In genomic region chr17:74864866-74865395, GRCh38 we compare ENCODE assay signal across 8 cellular contexts. TPM values are rescaled to one million over a fixed set of nuclear protein-coding genes. Genes with fewer than 3 reads are reported as not detected.
DNase-seq lines count a peak whose midpoint lies in the region; ATAC-seq, FAIRE-seq and TF ChIP-seq lines count a peak whose summit lies in the region.

No MANE protein-coding gene starts in this region.

- H3K27ac Mint-ChIP-seq in WTC11, result peak overlapping the region; percentile 16

- FAIRE-seq in bronchial epithelial cell (lab: Jason Lieb, UNC), result no peak

- CTCF ChIA-PET in WTC11 (lab: Charles Lee), result interaction anchor here (0.5 to 14.0 kb wide), 27 partner anchors 8 to 249 kb away, joined by 3 to 347 read pairs (median 4); partner anchors contain the start of genes OTOP2 and RAB37

- peaks cover 16% of the 10 kb centered on the region for H3K27me3 ChIP-seq in bronchial epithelial cell (ENCODE audit: control insufficient read depth, insufficient read depth, low read length)
- H3K27me3 ChIP-seq in kidney epithelial cell (ENCODE audit: control insufficient read depth, insufficient read depth, low read length), result peaks cover 30% of the 10 kb centered on the region

- H3K27me3 Mint-ChIP-seq in WTC11 (ENCODE audit: low read depth), result peaks cover 27% of the 10 kb centered on the region

- POLR2A ChIA-PET in WTC11 (lab: Charles Lee), result no interaction called here

- H3K4me3 Mint-ChIP-seq in WTC11, result no peak overlapping the region

- peaks cover 14% of the 10 kb centered on the region for H3K4me1 Mint-ChIP-seq in WTC11

- H3K4me3 ChIP-seq in bronchial epithelial cell (ENCODE audit: low read depth, low read length) (no peak overlapping the region), kidney epithelial cell (ENCODE audit: low read depth, low read length) (no peak overlapping the region)

- H3K36me3 ChIP-seq in bronchial epithelial cell (ENCODE audit: control insufficient read depth, insufficient read depth, low read length) (peaks cover 6% of the 10 kb centered on the region), kidney epithelial cell (ENCODE audit: control insufficient read depth, insufficient read depth, low read length) (no peaks in the 10 kb centered on the region)

- TF ChIP-seq CTCF in WTC11 (IDR thresholded peaks at IDR 0.05) (peak; percentile 97), bronchial epithelial cell (IDR thresholded peaks at IDR 0.05; ENCODE audit: insufficient read depth, low read length, severe bottlenecking) (peak; percentile 93), kidney epithelial cell (IDR thresholded peaks at IDR 0.05; ENCODE audit: insufficient read depth, low read length, poor library complexity, severe bottlenecking) (peak; percentile 95)

- DNase-seq in NCI-H187 (lab: John Stamatoyannopoulos, UW), result peak; percentile 22 to 43
- no peak for DNase-seq in NCI-H187 treated with DMSO at 0.1 percent for 48 hours (lab: John Stamatoyannopoulos, UW)
- peak; percentile 81 for DNase-seq in NAMALWA (ENCODE audit: low spot score)
- peak; percentile 87 for DNase-seq in WTC11 (ENCODE audit: low spot score)
- peak; percentile 31 for DNase-seq in bronchial epithelial cell (ENCODE audit: low read depth)
- DNase-seq in kidney epithelial cell (ENCODE audit: low read depth), result no peak
- peak; percentile 69 to 73 for DNase-seq in stimulated activated CD4-positive, alpha-beta T cell treated with anti-CD3 and anti-CD28 coated beads, Interleukin-2, amount 100 ng/mL, for 48 hours

- H3K36me3 Mint-ChIP-seq in WTC11, result peaks cover 16% of the 10 kb centered on the region; the same call in 1 of the 2 replicates

- peak; percentile 63 for ATAC-seq in WTC11
- ATAC-seq in GM18511 (IDR thresholded peaks at IDR 0.05; ENCODE audit: unreplicated experiment), result no peak

- H3K9me3 Mint-ChIP-seq in WTC11, result no peaks in the 10 kb centered on the region

TF ChIP-seq in WTC11, 78 proteins besides CTCF, POLR2A, EP300 and RAD21:
- TF ChIP-seq NR1H2 (CRISPR knock-in tag; IDR thresholded peaks at IDR 0.05) (no peak), ZNF138 (CRISPR knock-in tag; conservative IDR thresholded peaks at IDR 0.05) (no peak), ATF1 (CRISPR knock-in tag; IDR thresholded peaks at IDR 0.05) (no peak), SMAD3 (CRISPR knock-in tag; IDR thresholded peaks at IDR 0.05; ENCODE audit: borderline replicate concordance) (no peak), RELA (CRISPR knock-in tag; IDR thresholded peaks at IDR 0.05; ENCODE audit: borderline replicate concordance) (no peak), NFYB (CRISPR knock-in tag; conservative IDR thresholded peaks at IDR 0.05; ENCODE audit: low read depth) (no peak), IRF2 (CRISPR knock-in tag; IDR thresholded peaks at IDR 0.05; ENCODE audit: borderline replicate concordance, low read depth) (no peak), ATF6 (CRISPR knock-in tag; IDR thresholded peaks at IDR 0.05) (no peak), CBFB (CRISPR knock-in tag; IDR thresholded peaks at IDR 0.05; ENCODE audit: low read depth) (no peak), ZSCAN18 (CRISPR knock-in tag; IDR thresholded peaks at IDR 0.05) (no peak), NFE2L1 (CRISPR knock-in tag; IDR thresholded peaks at IDR 0.05) (no peak), TP53 (CRISPR knock-in tag; IDR thresholded peaks at IDR 0.05) (no peak), SMAD4 (CRISPR knock-in tag; IDR thresholded peaks at IDR 0.05) (no peak), TEAD1 (CRISPR knock-in tag; IDR thresholded peaks at IDR 0.05) (no peak), NFATC4 (CRISPR knock-in tag; IDR thresholded peaks at IDR 0.05) (no peak)
- TF ChIP-seq, protein P1, sequence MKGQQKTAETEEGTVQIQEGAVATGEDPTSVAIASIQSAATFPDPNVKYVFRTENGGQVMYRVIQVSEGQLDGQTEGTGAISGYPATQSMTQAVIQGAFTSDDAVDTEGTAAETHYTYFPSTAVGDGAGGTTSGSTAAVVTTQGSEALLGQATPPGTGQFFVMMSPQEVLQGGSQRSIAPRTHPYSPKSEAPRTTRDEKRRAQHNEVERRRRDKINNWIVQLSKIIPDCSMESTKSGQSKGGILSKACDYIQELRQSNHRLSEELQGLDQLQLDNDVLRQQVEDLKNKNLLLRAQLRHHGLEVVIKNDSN (CRISPR knock-in tag; IDR thresholded peaks at IDR 0.05), result no peak
- TF ChIP-seq, protein P2, sequence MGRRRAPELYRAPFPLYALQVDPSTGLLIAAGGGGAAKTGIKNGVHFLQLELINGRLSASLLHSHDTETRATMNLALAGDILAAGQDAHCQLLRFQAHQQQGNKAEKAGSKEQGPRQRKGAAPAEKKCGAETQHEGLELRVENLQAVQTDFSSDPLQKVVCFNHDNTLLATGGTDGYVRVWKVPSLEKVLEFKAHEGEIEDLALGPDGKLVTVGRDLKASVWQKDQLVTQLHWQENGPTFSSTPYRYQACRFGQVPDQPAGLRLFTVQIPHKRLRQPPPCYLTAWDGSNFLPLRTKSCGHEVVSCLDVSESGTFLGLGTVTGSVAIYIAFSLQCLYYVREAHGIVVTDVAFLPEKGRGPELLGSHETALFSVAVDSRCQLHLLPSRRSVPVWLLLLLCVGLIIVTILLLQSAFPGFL (CRISPR knock-in tag; IDR thresholded peaks at IDR 0.05; ENCODE audit: borderline replicate concordance), result no peak
- TF ChIP-seq, protein P3, sequence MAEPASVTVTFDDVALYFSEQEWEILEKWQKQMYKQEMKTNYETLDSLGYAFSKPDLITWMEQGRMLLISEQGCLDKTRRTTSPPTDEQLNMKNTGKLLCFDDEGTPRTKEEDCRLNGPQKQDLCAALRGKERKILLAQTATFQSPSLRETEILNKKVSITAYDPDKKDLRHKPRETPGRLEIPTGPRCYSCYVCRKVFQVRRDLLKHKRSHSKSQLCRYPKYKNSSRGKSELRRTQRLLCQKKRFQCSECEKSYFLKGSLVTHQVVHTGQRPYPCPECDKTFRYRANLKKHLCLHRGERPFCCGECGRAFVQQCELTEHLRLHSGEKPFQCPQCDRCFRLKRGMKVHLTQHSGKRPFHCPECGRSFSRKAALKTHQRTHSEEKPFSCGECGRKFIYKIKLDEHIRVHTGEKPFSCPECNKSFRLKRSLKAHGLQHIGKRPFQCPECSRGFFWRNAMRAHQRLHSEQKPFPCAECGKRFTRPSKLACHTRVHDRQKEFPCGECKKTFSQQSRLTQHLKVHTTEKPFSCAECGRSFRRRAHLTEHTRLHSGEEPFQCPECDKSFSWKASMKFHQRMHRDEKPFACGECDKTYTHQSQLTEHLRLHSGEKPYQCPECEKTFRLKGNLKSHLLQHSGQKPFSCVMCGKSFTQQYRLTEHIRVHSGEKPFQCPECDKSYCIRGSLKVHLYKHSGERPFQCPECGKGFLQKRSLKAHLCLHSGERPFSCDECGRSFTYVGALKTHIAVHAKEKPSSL (CRISPR knock-in tag; conservative IDR thresholded peaks at IDR 0.05), result no peak
- TF ChIP-seq, protein P4, sequence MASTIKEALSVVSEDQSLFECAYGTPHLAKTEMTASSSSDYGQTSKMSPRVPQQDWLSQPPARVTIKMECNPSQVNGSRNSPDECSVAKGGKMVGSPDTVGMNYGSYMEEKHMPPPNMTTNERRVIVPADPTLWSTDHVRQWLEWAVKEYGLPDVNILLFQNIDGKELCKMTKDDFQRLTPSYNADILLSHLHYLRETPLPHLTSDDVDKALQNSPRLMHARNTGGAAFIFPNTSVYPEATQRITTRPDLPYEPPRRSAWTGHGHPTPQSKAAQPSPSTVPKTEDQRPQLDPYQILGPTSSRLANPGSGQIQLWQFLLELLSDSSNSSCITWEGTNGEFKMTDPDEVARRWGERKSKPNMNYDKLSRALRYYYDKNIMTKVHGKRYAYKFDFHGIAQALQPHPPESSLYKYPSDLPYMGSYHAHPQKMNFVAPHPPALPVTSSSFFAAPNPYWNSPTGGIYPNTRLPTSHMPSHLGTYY (CRISPR knock-in tag; IDR thresholded peaks at IDR 0.05), result no peak

RNA-seq across cellular contexts. Expression of gene GRIN2C, which starts 5.2 kb away (rescaled TPM):
- total RNA-seq in WTC11 (2021) (0.14 to 0.31 TPM (median 0.23 TPM) in 3 replicates), bronchial epithelial cell (under 0.01 and 0.13 TPM in 2 replicates), kidney epithelial cell (not detected in 2 replicates)

RNA-seq across cellular contexts. Expression of gene FDXR, which starts 7.9 kb away (rescaled TPM):
- total RNA-seq in WTC11 (2021) (46.5 to 52.8 TPM (median 49.7 TPM) in 3 replicates), bronchial epithelial cell (30.8 and 49.5 TPM in 2 replicates), kidney epithelial cell (34.0 and 45.0 TPM in 2 replicates)

RNA-seq across cellular contexts. Expression of gene FADS6, which starts 28.5 kb away (rescaled TPM):
- 1.1 to 2.2 TPM (median 1.2 TPM) in 3 replicates for total RNA-seq in WTC11 (2021)
- total RNA-seq in bronchial epithelial cell, result 0.26 TPM in 1 of 2 replicates, not detected in the other
- total RNA-seq in kidney epithelial cell, result not detected in 2 replicates

RNA-seq across cellular contexts. Expression of gene USH1G, which starts 58.1 kb away (rescaled TPM):
- total RNA-seq in WTC11 (2021) (1.9 to 2.9 TPM (median 2.6 TPM) in 3 replicates), bronchial epithelial cell (1.1 and 3.3 TPM in 2 replicates), kidney epithelial cell (not detected in 2 replicates)

RNA-seq across cellular contexts. Expression of gene OTOP2, which starts 59.1 kb away (rescaled TPM):
- total RNA-seq in WTC11 (2021) (not detected in 3 replicates), bronchial epithelial cell (under 0.01 TPM in 1 of 2 replicates, not detected in the other), kidney epithelial cell (not detected in 2 replicates)

Comparison
In these comparisons a context has a peak if more than half of its experiments do, and no peak if none do; other contexts are left out.
1. DNase-seq: peak in NCI-H187 (2 of 2), NAMALWA (single experiment), WTC11 (single experiment), bronchial epithelial cell (single experiment) and stimulated activated CD4-positive, alpha-beta T cell treated with anti-CD3 and anti-CD28 coated beads, Interleukin-2, amount 100 ng/mL, for 48 hours (2 of 2); none in NCI-H187 treated with DMSO at 0.1 percent for 48 hours (single experiment) and kidney epithelial cell (single experiment).
2. Peak in every context shown above with its lines, with median percentiles within 50 percentile points of each other: CTCF ChIP-seq.